ENCODE assay signal across 8 cellular contexts in genomic region chr16:68844211-68844564, GRCh38. TPM values are rescaled to one million over a fixed set of nuclear protein-coding genes. Genes with fewer than 3 reads are reported as not detected.
A peak's percentile ranks its signal among the peaks of the same experiment; 100 is the strongest.
DNase-seq lines count a peak whose midpoint lies in the region; ATAC-seq and TF ChIP-seq lines count a peak whose summit lies in the region.

No MANE protein-coding gene starts in this region.

- 13 to 21% methylated on average over 6 of the region's 6 CpGs for WGBS in ectodermal cell, 2 experiments

- H3K4me2 ChIP-seq in neural progenitor cell, result peak overlapping the region; percentile 83

- no peak overlapping the region for H3K9ac ChIP-seq in neural progenitor cell

- no peak for TF ChIP-seq CTCF in CD8-positive, alpha-beta T cell (IDR thresholded peaks at IDR 0.05)
- no peak for TF ChIP-seq CTCF in LNCaP clone FGC (IDR thresholded peaks at IDR 0.05; ENCODE audit: control insufficient read depth, extremely low read depth, insufficient read depth)
- no peak for TF ChIP-seq CTCF in neural progenitor cell (IDR thresholded peaks at IDR 0.05)

- intact Hi-C loops in CD8-positive, alpha-beta T cell (cut with DNase I, micrococcal nuclease), result loop anchor here (5.0 to 10.0 kb wide), 4 partner anchors 341 to 1282 kb away; partner anchors contain the start of genes COG8 (in 1 of the 2), CTCF (in 1 of the 2), NFAT5 (in 1 of the 2) and NIP7 (in 1 of the 2)

- H3K9me3 Mint-ChIP-seq in CD8-positive, alpha-beta T cell, result no peaks in the 10 kb centered on the region
- H3K9me3 Mint-ChIP-seq in neural progenitor cell, result no peaks in the 10 kb centered on the region

- peak overlapping the region; percentile 97 for H2AFZ ChIP-seq in neural progenitor cell (replicated peaks)

- H3K4me3 ChIP-seq in CD8-positive, alpha-beta T cell (ENCODE audit: low read depth, low read length), result peak overlapping the region; percentile 94
- peak overlapping the region; percentile 91 for H3K4me3 ChIP-seq in LNCaP clone FGC (ENCODE audit: low read depth, low read length)
- H3K4me3 ChIP-seq in ectodermal cell (ENCODE audit: insufficient read depth, low read depth, low read length), result peak overlapping the region; percentile 90
- peak overlapping the region; percentile 79 for H3K4me3 ChIP-seq in neural progenitor cell

- H3K9me3 ChIP-seq in CD8-positive, alpha-beta T cell (ENCODE audit: low read length), result no peaks in the 10 kb centered on the region
- H3K9me3 ChIP-seq in ectodermal cell (ENCODE audit: control insufficient read depth, low read length), result no peaks in the 10 kb centered on the region
- no peaks in the 10 kb centered on the region for H3K9me3 ChIP-seq in neural progenitor cell (ENCODE audit: low read depth)

- H3K4me1 Mint-ChIP-seq in CD8-positive, alpha-beta T cell (ENCODE audit: low read depth), result peaks cover 29% of the 10 kb centered on the region
- H3K4me1 Mint-ChIP-seq in neural progenitor cell, result peaks cover 15% of the 10 kb centered on the region

- H3K4me1 ChIP-seq in CD8-positive, alpha-beta T cell (ENCODE audit: insufficient read depth, low read length), result peaks cover 24% of the 10 kb centered on the region
- peaks cover 3% of the 10 kb centered on the region for H3K4me1 ChIP-seq in ectodermal cell (ENCODE audit: control insufficient read depth, insufficient read depth, low read length)
- no peaks in the 10 kb centered on the region for H3K4me1 ChIP-seq in neural progenitor cell

- H3K27ac ChIP-seq in CD8-positive, alpha-beta T cell (ENCODE audit: low read depth, low read length), result peak overlapping the region; percentile 78
- peak overlapping the region; percentile 77 for H3K27ac ChIP-seq in ectodermal cell (ENCODE audit: insufficient read depth, low read depth, low read length, poor library complexity, severe bottlenecking)
- H3K27ac ChIP-seq in neural progenitor cell, result no peak overlapping the region

- peaks cover 8% of the 10 kb centered on the region for H3F3A ChIP-seq in neural progenitor cell (ENCODE audit: low read depth)

- CTCF ChIA-PET in CD8-positive, alpha-beta T cell (lab: Charles Lee), result interaction anchor here (2.4 kb wide), 1 partner anchor 323 kb away, joined by 7 read pairs; no protein-coding TSS in a partner anchor

- H4K20me1 ChIP-seq in neural progenitor cell (ENCODE audit: low read depth), result no peaks in the 10 kb centered on the region

- peak overlapping the region; percentile 89 for H3K27ac Mint-ChIP-seq in CD8-positive, alpha-beta T cell
- H3K27ac Mint-ChIP-seq in neural progenitor cell, result peak overlapping the region; percentile 38

- H3K79me2 ChIP-seq in neural progenitor cell (ENCODE audit: low read depth), result peaks cover 5% of the 10 kb centered on the region

- ATAC-seq in CD8-positive, alpha-beta T cell, result no peak
- no peak for ATAC-seq in HG03520 (IDR thresholded peaks at IDR 0.05; ENCODE audit: unreplicated experiment)

- POLR2A ChIA-PET in CD8-positive, alpha-beta T cell (lab: Charles Lee), result interaction anchor here (0.6 kb wide), 1 partner anchor 275 kb away, joined by 3 read pairs; no protein-coding TSS in a partner anchor

- H3K36me3 ChIP-seq in CD8-positive, alpha-beta T cell (ENCODE audit: insufficient read depth, low read length), result no peaks in the 10 kb centered on the region
- H3K36me3 ChIP-seq in ectodermal cell (ENCODE audit: control insufficient read depth, insufficient read depth, low read length) (no peaks in the 10 kb centered on the region), neural progenitor cell (no peaks in the 10 kb centered on the region)

- H3K4me3 Mint-ChIP-seq in CD8-positive, alpha-beta T cell, result peak overlapping the region; percentile 92
- H3K4me3 Mint-ChIP-seq in neural progenitor cell, result peak overlapping the region; percentile 85

- no peaks in the 10 kb centered on the region for H3K27me3 Mint-ChIP-seq in CD8-positive, alpha-beta T cell (ENCODE audit: low read depth)
- H3K27me3 Mint-ChIP-seq in neural progenitor cell (ENCODE audit: insufficient read depth, low read depth), result no peaks in the 10 kb centered on the region

- peaks cover 11% of the 10 kb centered on the region for H3K36me3 Mint-ChIP-seq in CD8-positive, alpha-beta T cell
- no peaks in the 10 kb centered on the region for H3K36me3 Mint-ChIP-seq in neural progenitor cell

- H3K27me3 ChIP-seq in CD8-positive, alpha-beta T cell (ENCODE audit: insufficient read depth, low read length), result no peaks in the 10 kb centered on the region
- no peaks in the 10 kb centered on the region for H3K27me3 ChIP-seq in ectodermal cell (ENCODE audit: control insufficient read depth, insufficient read depth, low read length, poor library complexity, severe bottlenecking)
- H3K27me3 ChIP-seq in neural progenitor cell, result no peaks in the 10 kb centered on the region

- no peak for DNase-seq in CD8-positive, alpha-beta T cell
- DNase-seq in LNCaP clone FGC (ENCODE audit: low read depth) (no peak), neural progenitor cell (ENCODE audit: low spot score) (no peak), NK-92 (lab: John Stamatoyannopoulos, UW; ENCODE audit: unreplicated experiment) (no peak), ecto neural progenitor cell (ENCODE audit: low spot score) (no peak)
- DNase-seq in stimulated activated CD4-positive, alpha-beta T cell treated with anti-CD3 and anti-CD28 coated beads, Interleukin-4, amount 100 ng/mL, for 24 hours, result no peak

RNA-seq across cellular contexts. Expression of gene TANGO6, which starts 0.9 kb away (rescaled TPM):
- total RNA-seq in CD8-positive, alpha-beta T cell, result 10 to 100 TPM; 12.1 to 16.3 TPM
- 12.4 TPM for polyA plus RNA-seq in ectodermal cell (2013, experiment 1 of 4)
- 13.0 TPM for polyA plus RNA-seq in ectodermal cell (2013, experiment 2 of 4)
- 8.0 TPM for polyA plus RNA-seq in ectodermal cell (2013, experiment 3 of 4)
- 9.6 TPM for polyA plus RNA-seq in ectodermal cell (2013, experiment 4 of 4)
- 12.8 and 14.4 TPM in 2 replicates for total RNA-seq in neural progenitor cell (ENCODE audit: low replicate concordance)
